ENCODE assay signal across 17 cellular contexts in the genomic region with DNA sequence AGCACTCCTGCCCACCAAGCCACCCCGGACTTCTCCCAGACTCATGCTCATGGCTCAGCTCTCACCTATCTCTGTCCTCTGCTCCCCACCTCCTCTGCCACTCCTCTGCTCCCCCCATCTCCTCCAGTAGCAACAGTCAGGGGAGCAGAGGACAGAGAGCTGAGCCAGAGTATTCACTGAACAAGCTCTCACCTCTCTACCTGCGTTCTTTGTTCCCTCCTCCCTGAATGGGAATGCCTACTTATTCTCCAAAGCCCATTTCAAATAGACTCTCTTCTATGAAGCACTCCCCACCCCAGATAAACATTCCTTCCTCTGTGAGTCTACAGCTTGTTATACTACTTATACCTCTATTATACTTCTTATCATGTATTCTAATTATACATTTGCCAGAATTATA. TPM values are rescaled to one million over a fixed set of nuclear protein-coding genes. Genes with fewer than 3 reads are reported as not detected.
DNase-seq lines count a peak whose midpoint lies in the region; ATAC-seq and TF ChIP-seq lines count a peak whose summit lies in the region.
"Had no signal": no experiment of that assay in that cellular context is flagged by ENCODE, and none has a peak within 500 bp of the region (broad histone marks: within the 10 kb centered on the region; RNA-seq: fewer than 3 reads in every experiment).

No MANE protein-coding gene starts in this region.

- peaks cover 7% of the 10 kb centered on the region for H4K20me1 ChIP-seq in neural progenitor cell (ENCODE audit: low read depth)

- H3K36me3 ChIP-seq in left lung (no peaks in the 10 kb centered on the region), neural progenitor cell (no peaks in the 10 kb centered on the region), BE2C (no peaks in the 10 kb centered on the region)

- peaks cover 18% of the 10 kb centered on the region for H3F3A ChIP-seq in neural progenitor cell (ENCODE audit: low read depth)

- H3K4me2 ChIP-seq in neural progenitor cell, result no peak overlapping the region

- intact Hi-C loops in left lung (cut with DNase I), result no loop called here

- H3K9me3 ChIP-seq in left lung (no peaks in the 10 kb centered on the region), neural progenitor cell (ENCODE audit: low read depth) (no peaks in the 10 kb centered on the region), BE2C (no peaks in the 10 kb centered on the region)

- H3K79me2 ChIP-seq in neural progenitor cell (ENCODE audit: low read depth), result no peaks in the 10 kb centered on the region

- ATAC-seq in left lung, result peak; percentile 52
- ATAC-seq in stimulated activated naive B cell treated with anti-CD40 and anti-IgM and Interleukin-4, amounts not matched to agents 10 μg/mL and 1 μg/mL and 100 μg/mL, for 72 hours (replicated peaks), result no peak
- ATAC-seq: HepG2 had no signal

- no peak overlapping the region for H3K9ac ChIP-seq in neural progenitor cell

- H3K27ac Mint-ChIP-seq in neural progenitor cell, result peak overlapping the region; percentile 8
- H3K27ac Mint-ChIP-seq in stimulated activated naive B cell treated with anti-CD40 and anti-IgM and Interleukin-4, amounts not matched to agents 10 μg/mL and 1 μg/mL and 100 μg/mL, for 72 hours, result no peak overlapping the region
- H3K27ac Mint-ChIP-seq: CD4-positive, alpha-beta memory T cell; IgD-negative memory B cell had no signal

- H3K27me3 Mint-ChIP-seq in neural progenitor cell (ENCODE audit: insufficient read depth, low read depth), result peaks cover 34% of the 10 kb centered on the region
- peaks cover 25 to 30% of the 10 kb centered on the region in 2 donors for H3K27me3 Mint-ChIP-seq in stimulated activated naive B cell treated with anti-CD40 and anti-IgM and Interleukin-4, amounts not matched to agents 10 μg/mL and 1 μg/mL and 100 μg/mL, for 72 hours

- H3K9me3 Mint-ChIP-seq in neural progenitor cell, result no peaks in the 10 kb centered on the region
- H3K9me3 Mint-ChIP-seq in stimulated activated naive B cell treated with anti-CD40 and anti-IgM and Interleukin-4, amounts not matched to agents 10 μg/mL and 1 μg/mL and 100 μg/mL, for 72 hours, result no peaks in the 10 kb centered on the region
- H3K9me3 Mint-ChIP-seq: H9, IgD-negative memory B cell had no signal

- no peaks in the 10 kb centered on the region for H3K36me3 Mint-ChIP-seq in neural progenitor cell
- no peaks in the 10 kb centered on the region for H3K36me3 Mint-ChIP-seq in stimulated activated naive B cell treated with anti-CD40 and anti-IgM and Interleukin-4, amounts not matched to agents 10 μg/mL and 1 μg/mL and 100 μg/mL, for 72 hours
- H3K36me3 Mint-ChIP-seq: CD14-positive monocyte; CD4-positive, alpha-beta memory T cell; IgD-negative memory B cell had no signal

- peaks cover 0 to 17% of the 10 kb centered on the region in 2 donors for H3K27me3 ChIP-seq in left lung
- H3K27me3 ChIP-seq in neural progenitor cell, result peaks cover 77% of the 10 kb centered on the region
- H3K27me3 ChIP-seq in BE2C, result no peaks in the 10 kb centered on the region

- H3K4me3 Mint-ChIP-seq in neural progenitor cell, result no peak overlapping the region
- H3K4me3 Mint-ChIP-seq in stimulated activated naive B cell treated with anti-CD40 and anti-IgM and Interleukin-4, amounts not matched to agents 10 μg/mL and 1 μg/mL and 100 μg/mL, for 72 hours, result no peak overlapping the region
- H3K4me3 Mint-ChIP-seq: CD14-positive monocyte; CD4-positive, alpha-beta memory T cell; H9; IgD-negative memory B cell had no signal

- no peak overlapping the region for H2AFZ ChIP-seq in neural progenitor cell (replicated peaks)

- TF ChIP-seq CTCF in left lung (IDR thresholded peaks at IDR 0.05), result no peak
- TF ChIP-seq CTCF in neural progenitor cell (IDR thresholded peaks at IDR 0.05), result no peak
- no peak for TF ChIP-seq CTCF in BE2C (IDR thresholded peaks at IDR 0.05; ENCODE audit: low read depth, low read length)
- TF ChIP-seq CTCF in foreskin fibroblast (IDR thresholded peaks at IDR 0.05; ENCODE audit: low read depth, low read length), result no peak

- peaks cover 8% of the 10 kb centered on the region for H3K4me1 Mint-ChIP-seq in neural progenitor cell
- H3K4me1 Mint-ChIP-seq in stimulated activated naive B cell treated with anti-CD40 and anti-IgM and Interleukin-4, amounts not matched to agents 10 μg/mL and 1 μg/mL and 100 μg/mL, for 72 hours, result peaks cover 0 to 7% of the 10 kb centered on the region in 2 donors
- H3K4me1 Mint-ChIP-seq: CD4-positive, alpha-beta memory T cell; IgD-negative memory B cell had no signal

- peaks cover 20 to 30% of the 10 kb centered on the region in 2 donors for H3K4me1 ChIP-seq in left lung
- peaks cover 18% of the 10 kb centered on the region for H3K4me1 ChIP-seq in neural progenitor cell
- peaks cover 5% of the 10 kb centered on the region for H3K4me1 ChIP-seq in BE2C

- DNase-seq in AG08396 (ENCODE audit: low spot score), result peak; percentile 1
- DNase-seq in D341Med (ENCODE audit: low spot score), result peak; percentile 22
- no peak for DNase-seq in left lung
- no peak for DNase-seq in neural progenitor cell (ENCODE audit: low spot score)
- DNase-seq in stimulated activated naive B cell treated with anti-CD40 and anti-IgM and Interleukin-4, amounts not matched to agents 10 μg/mL and 1 μg/mL and 100 μg/mL, for 72 hours, result no peak
- no peak for DNase-seq in T1000 (lab: John Stamatoyannopoulos, UW)
- DNase-seq in BE2C, result no peak
- no peak for DNase-seq in foreskin fibroblast
- DNase-seq: 8988T; Calu3; CD4-positive, alpha-beta memory T cell; DMS 273 treated with DMSO at 0.1 percent for 48 hours; H9; KG1 had no signal

- H3K4me3 ChIP-seq in left lung, result no peak overlapping the region
- H3K4me3 ChIP-seq in neural progenitor cell, result no peak overlapping the region
- no peak overlapping the region for H3K4me3 ChIP-seq in BE2C (ENCODE audit: low read depth, low read length)
- H3K4me3 ChIP-seq in foreskin fibroblast (ENCODE audit: low read depth in 1 of 2, low read length in 2 of 2), result no peak overlapping the region

- H3K27ac ChIP-seq in left lung, result peak overlapping the region; percentile 43 to 53
- no peak overlapping the region for H3K27ac ChIP-seq in neural progenitor cell

RNA-seq across cellular contexts. Expression of gene EFNA1, which starts 6.4 kb away (rescaled TPM):
- 100 to 1,000 TPM in 1 of 2 donors, 10 to 100 TPM in 1; 63.7 to 148 TPM for total RNA-seq in left lung
- 0.34 and 0.65 TPM in 2 replicates for total RNA-seq in neural progenitor cell (ENCODE audit: low replicate concordance)
- 6.7 TPM for polyA plus RNA-seq in BE2C (2012; ENCODE audit: insufficient read depth, insufficient read length, low read depth)
- polyA plus RNA-seq: CD14-positive monocyte, IgD-negative memory B cell had no signal

RNA-seq across cellular contexts. Expression of gene SLC50A1, which starts 14.4 kb away (rescaled TPM):
- total RNA-seq in left lung (10 to 100 TPM; 46.6 to 64.6 TPM), neural progenitor cell (ENCODE audit: low replicate concordance) (14.4 and 29.0 TPM in 2 replicates)
- 37.1 TPM for polyA plus RNA-seq in BE2C (2012; ENCODE audit: insufficient read depth, insufficient read length, low read depth)

RNA-seq across cellular contexts. Expression of gene DPM3, which starts 19.1 kb away (rescaled TPM):
- total RNA-seq in left lung, result 10 to 100 TPM; 63.1 to 91.0 TPM
- total RNA-seq in neural progenitor cell (ENCODE audit: low replicate concordance), result 16.8 and 133 TPM in 2 replicates
- polyA plus RNA-seq in BE2C (2012; ENCODE audit: insufficient read depth, insufficient read length, low read depth), result 221 TPM

RNA-seq across cellular contexts. Expression of gene EFNA3, which starts 42.6 kb away (rescaled TPM):
- total RNA-seq in left lung, result 1 to 10 TPM; 1.1 to 2.0 TPM
- 4.0 and 9.6 TPM in 2 replicates for total RNA-seq in neural progenitor cell (ENCODE audit: low replicate concordance)
- 13.2 TPM for polyA plus RNA-seq in BE2C (2012; ENCODE audit: insufficient read depth, insufficient read length, low read depth)

RNA-seq across cellular contexts. Expression of gene KRTCAP2, which starts 51.9 kb away (rescaled TPM):
- total RNA-seq in left lung, result 100 to 1,000 TPM; 176 to 184 TPM
- 37.8 and 100 TPM in 2 replicates for total RNA-seq in neural progenitor cell (ENCODE audit: low replicate concordance)
- polyA plus RNA-seq in BE2C (2012; ENCODE audit: insufficient read depth, insufficient read length, low read depth), result 420 TPM

Comparison
In these comparisons a context has a peak if more than half of its experiments do, and no peak if none do; other contexts are left out.
1. DNase-seq: peak in AG08396 (single experiment) and D341Med (single experiment); none in left lung (0 of 2), neural progenitor cell (single experiment), stimulated activated naive B cell treated with anti-CD40 and anti-IgM and Interleukin-4, amounts not matched to agents 10 μg/mL and 1 μg/mL and 100 μg/mL, for 72 hours (single experiment), T1000 (single experiment), BE2C (single experiment) and foreskin fibroblast (0 of 2).
2. RNA of gene EFNA1, which starts 6.4 kb away (total RNA-seq): 63.7 to 148 TPM in left lung; 0.34 to 0.65 TPM in neural progenitor cell; every median in the first group is over 10 times any median in the second.